ENCODE assay signal across 1 cellular context in the genomic region with DNA sequence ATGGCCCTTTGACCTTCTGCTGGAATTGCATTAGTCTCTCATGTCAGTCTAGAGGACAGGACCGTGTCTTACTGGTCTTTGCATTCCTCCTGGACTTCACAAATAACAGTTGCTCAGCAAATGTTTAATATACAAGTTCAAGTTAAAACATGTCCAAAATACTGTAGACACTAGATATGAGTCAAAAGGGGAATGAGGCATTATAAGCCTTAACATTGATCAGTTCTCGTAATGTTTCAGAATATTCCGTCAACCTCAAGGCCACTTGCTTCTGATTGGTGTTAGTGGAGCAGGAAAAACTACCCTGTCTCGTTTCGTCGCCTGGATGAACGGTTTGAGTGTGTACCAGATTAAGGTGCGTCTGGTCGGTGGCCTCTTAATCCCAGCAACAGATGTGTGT.
TF ChIP-seq lines count a peak whose summit lies in the region.

No MANE protein-coding gene starts in this region.

TF ChIP-seq in IMR-90, 13 proteins besides CTCF, POLR2A, EP300 and RAD21:
- TF ChIP-seq BHLHE40 (IDR thresholded peaks at IDR 0.05; ENCODE audit: low read depth, low read length) = no peak
- TF ChIP-seq CEBPB (IDR thresholded peaks at IDR 0.05; ENCODE audit: low read depth, low read length) = no peak
- TF ChIP-seq, protein P1, sequence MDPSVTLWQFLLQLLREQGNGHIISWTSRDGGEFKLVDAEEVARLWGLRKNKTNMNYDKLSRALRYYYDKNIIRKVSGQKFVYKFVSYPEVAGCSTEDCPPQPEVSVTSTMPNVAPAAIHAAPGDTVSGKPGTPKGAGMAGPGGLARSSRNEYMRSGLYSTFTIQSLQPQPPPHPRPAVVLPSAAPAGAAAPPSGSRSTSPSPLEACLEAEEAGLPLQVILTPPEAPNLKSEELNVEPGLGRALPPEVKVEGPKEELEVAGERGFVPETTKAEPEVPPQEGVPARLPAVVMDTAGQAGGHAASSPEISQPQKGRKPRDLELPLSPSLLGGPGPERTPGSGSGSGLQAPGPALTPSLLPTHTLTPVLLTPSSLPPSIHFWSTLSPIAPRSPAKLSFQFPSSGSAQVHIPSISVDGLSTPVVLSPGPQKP (IDR thresholded peaks at IDR 0.05; ENCODE audit: borderline replicate concordance, low read depth, low read length) = no peak
- TF ChIP-seq RFX5 (IDR thresholded peaks at IDR 0.05; ENCODE audit: low read depth, low read length) = no peak
- TF ChIP-seq CHD1 (IDR thresholded peaks at IDR 0.05; ENCODE audit: low read depth, low read length) = no peak
- no peak for TF ChIP-seq SMC3 (IDR thresholded peaks at IDR 0.05; ENCODE audit: low read depth, low read length)
- TF ChIP-seq, protein P2, sequence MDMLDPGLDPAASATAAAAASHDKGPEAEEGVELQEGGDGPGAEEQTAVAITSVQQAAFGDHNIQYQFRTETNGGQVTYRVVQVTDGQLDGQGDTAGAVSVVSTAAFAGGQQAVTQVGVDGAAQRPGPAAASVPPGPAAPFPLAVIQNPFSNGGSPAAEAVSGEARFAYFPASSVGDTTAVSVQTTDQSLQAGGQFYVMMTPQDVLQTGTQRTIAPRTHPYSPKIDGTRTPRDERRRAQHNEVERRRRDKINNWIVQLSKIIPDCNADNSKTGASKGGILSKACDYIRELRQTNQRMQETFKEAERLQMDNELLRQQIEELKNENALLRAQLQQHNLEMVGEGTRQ (IDR thresholded peaks at IDR 0.05; ENCODE audit: low read depth, low read length) = no peak
- TF ChIP-seq NFE2L2 (IDR thresholded peaks at IDR 0.05; ENCODE audit: low read depth, low read length) = no peak
- TF ChIP-seq MXI1 (IDR thresholded peaks at IDR 0.05; ENCODE audit: borderline replicate concordance, low read depth, low read length) = no peak
- no peak for TF ChIP-seq RCOR1 (IDR thresholded peaks at IDR 0.05; ENCODE audit: insufficient replicate concordance, low read length)
- TF ChIP-seq FOS (IDR thresholded peaks at IDR 0.05; ENCODE audit: low read depth, low read length) = no peak
